8 cellular contexts compared by ENCODE assay signal in genomic region chrX:118459494-118459893, GRCh38. TPM values are rescaled to one million over a fixed set of nuclear protein-coding genes. Genes with fewer than 3 reads are reported as not detected.
A peak's percentile ranks its signal among the peaks of the same experiment; 100 is the strongest.
DNase-seq lines count a peak whose midpoint lies in the region; ATAC-seq, FAIRE-seq and TF ChIP-seq lines count a peak whose summit lies in the region.

No MANE protein-coding gene starts in this region.

- H3K27me3 Mint-ChIP-seq in activated T-cell treated with anti-CD3 and anti-CD28 coated beads, Interleukin-2, amount 50 U/mL, for 72 hours (ENCODE audit: low read depth), result no peaks in the 10 kb centered on the region

- no peak overlapping the region for H3K4me3 ChIP-seq in adrenal gland

- intact Hi-C loops in adrenal gland (cut with DNase I), result no loop called here

- peak; percentile 53 to 54 for ATAC-seq in activated T-cell treated with anti-CD3 and anti-CD28 coated beads, Interleukin-2, amount 50 U/mL, for 72 hours (replicated peaks in 1 of 2)
- ATAC-seq in HG03039 (IDR thresholded peaks at IDR 0.05; ENCODE audit: unreplicated experiment), result no peak

- H3K9me3 Mint-ChIP-seq in activated T-cell treated with anti-CD3 and anti-CD28 coated beads, Interleukin-2, amount 50 U/mL, for 72 hours, result no peaks in the 10 kb centered on the region

- H3K36me3 ChIP-seq in adrenal gland (replicated peaks in 1 of 2), result no peaks in the 10 kb centered on the region

- FAIRE-seq in urothelium cell line (lab: Jason Lieb, UNC), result no peak

- no peak overlapping the region for H3K4me3 Mint-ChIP-seq in activated T-cell treated with anti-CD3 and anti-CD28 coated beads, Interleukin-2, amount 50 U/mL, for 72 hours

- H3K4me1 Mint-ChIP-seq in activated T-cell treated with anti-CD3 and anti-CD28 coated beads, Interleukin-2, amount 50 U/mL, for 72 hours (ENCODE audit: low read depth), result no peaks in the 10 kb centered on the region

- WGBS in adrenal gland, 4 donors, result 3 to 33% (median 15%) methylated on average over 4 of the region's 4 CpGs

- H3K4me1 ChIP-seq in adrenal gland (replicated peaks in 1 of 2), result no peaks in the 10 kb centered on the region

- H3K27ac ChIP-seq in adrenal gland, result no peak overlapping the region

- TF ChIP-seq CTCF in adrenal gland (IDR thresholded peaks at IDR 0.05), result peak; percentile 19 to 53 (median 48)

- H3K36me3 Mint-ChIP-seq in activated T-cell treated with anti-CD3 and anti-CD28 coated beads, Interleukin-2, amount 50 U/mL, for 72 hours (ENCODE audit: insufficient read depth in 2 of 2), result no peaks in the 10 kb centered on the region

- no peak for TF ChIP-seq POLR2A in adrenal gland (IDR thresholded peaks at IDR 0.05)

- H3K27ac Mint-ChIP-seq in activated T-cell treated with anti-CD3 and anti-CD28 coated beads, Interleukin-2, amount 50 U/mL, for 72 hours, result no peak overlapping the region

- DNase-seq in activated T-cell treated with anti-CD3 and anti-CD28 coated beads, Interleukin-2, amount 50 U/mL, for 72 hours, result peak; percentile 4 to 5
- no peak for DNase-seq in activated T-cell treated with anti-CD3 and anti-CD28 coated beads, Interleukin-2, amount 50 U/mL, for 1 hour
- DNase-seq in HCEC 1CT (peak; percentile 27), NCI-H345 treated with DMSO at 0.1 percent for 48 hours (lab: John Stamatoyannopoulos, UW; ENCODE audit: unreplicated experiment) (peak; percentile 10), adrenal gland (peak in 2 of 7 donors; percentile 5 to 11), inferior parietal cortex (ENCODE audit: extremely low spot score) (peak; percentile 55), urothelium cell line (ENCODE audit: low spot score) (peak; percentile 3)

- no peaks in the 10 kb centered on the region for H3K9me3 ChIP-seq in adrenal gland (replicated peaks in 1 of 3)

- no peaks in the 10 kb centered on the region for H3K27me3 ChIP-seq in adrenal gland

RNA-seq across cellular contexts. Expression of gene DOCK11, which starts 36.1 kb away (rescaled TPM):
- total RNA-seq in activated T-cell treated with anti-CD3 and anti-CD28 coated beads, Interleukin-2, amount 50 U/mL, for 72 hours, result 10 to 100 TPM; 65.2 to 71.0 TPM
- total RNA-seq in adrenal gland, result 10 to 100 TPM in 7 of 8 donors, 1 to 10 TPM in 1; 4.8 to 28.1 (median 12.5) TPM
- 10 to 100 TPM in 2 of 3 donors, 1 to 10 TPM in 1; 7.8 to 18.3 (median 15.5) TPM for polyA plus RNA-seq in adrenal gland
